ENCODE assay signal across 8 cellular contexts in the genomic region with DNA sequence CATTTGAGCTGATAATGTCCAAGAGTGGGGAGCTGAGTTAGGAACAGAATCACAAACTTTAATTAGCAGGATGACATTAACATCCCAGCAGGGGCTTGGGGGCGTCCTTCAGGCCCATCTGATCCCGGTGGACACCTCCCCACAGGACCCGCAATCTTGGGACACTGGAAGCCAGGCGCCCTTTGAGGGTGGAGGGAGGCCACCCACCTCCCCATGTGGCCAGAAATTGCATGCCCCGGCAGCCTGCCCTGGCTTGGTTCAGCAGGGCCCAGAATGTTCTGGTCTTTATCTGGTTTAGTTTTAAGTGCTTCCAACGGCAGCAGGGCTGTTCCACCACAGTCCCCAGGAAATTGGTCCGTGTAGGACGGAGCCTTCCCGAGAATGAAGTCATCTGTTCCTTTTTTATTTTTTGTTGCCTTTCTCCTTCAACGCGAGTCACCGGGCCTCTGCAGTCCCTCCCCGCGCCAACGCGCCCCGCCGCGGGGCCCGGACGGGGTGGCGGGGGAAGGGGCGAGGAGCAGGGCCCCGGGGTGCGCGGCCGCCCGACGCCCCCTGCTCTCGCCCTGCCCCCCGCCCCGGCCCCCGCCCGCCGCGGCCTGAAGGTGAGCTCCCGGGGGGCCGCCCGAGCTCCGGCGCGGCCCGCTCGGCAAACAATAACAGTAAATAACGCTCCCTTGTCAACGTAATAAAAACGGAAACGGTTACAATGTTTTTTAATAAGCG.
DNase-seq lines count a peak whose midpoint lies in the region; ATAC-seq and TF ChIP-seq lines count a peak whose summit lies in the region.

No MANE protein-coding gene starts in this region.

- H3K4me3 Mint-ChIP-seq in activated CD4-positive, alpha-beta T cell treated with anti-CD3 and anti-CD28 coated beads, Interleukin-2, amount 10 ng/mL, durations not matched to agents 24 days and 14 days = peak overlapping the region; percentile 74
- H3K4me3 Mint-ChIP-seq in effector memory CD8-positive, alpha-beta T cell = peak overlapping the region; percentile 73 to 77

- no peak for ATAC-seq in effector memory CD8-positive, alpha-beta T cell (replicated peaks)

- CTCF ChIA-PET in HEK293 (lab: Yijun Ruan, JAX) = interaction anchor here (0.6 kb wide), 1 partner anchor 43 kb away, joined by 3 read pairs; no protein-coding TSS in a partner anchor

- H3K36me3 Mint-ChIP-seq in activated CD4-positive, alpha-beta T cell treated with anti-CD3 and anti-CD28 coated beads, Interleukin-2, amount 10 ng/mL, durations not matched to agents 24 days and 14 days (ENCODE audit: low read depth) = peaks cover 9% of the 10 kb centered on the region
- H3K36me3 Mint-ChIP-seq in effector memory CD8-positive, alpha-beta T cell (ENCODE audit: insufficient read depth) = peaks cover 70% of the 10 kb centered on the region

- intact Hi-C loops in activated CD4-positive, alpha-beta T cell treated with anti-CD3 and anti-CD28 coated beads, Interleukin-2, amount 10 ng/mL, durations not matched to agents 24 days and 14 days (cut with micrococcal nuclease) = loop anchor here (1.0 to 5.0 kb wide), 6 partner anchors 30 to 237 kb away; partner anchors contain the start of gene NTMT1

- H3K27ac Mint-ChIP-seq in activated CD4-positive, alpha-beta T cell treated with anti-CD3 and anti-CD28 coated beads, Interleukin-2, amount 10 ng/mL, durations not matched to agents 24 days and 14 days = peak overlapping the region; percentile 98
- H3K27ac Mint-ChIP-seq in effector memory CD8-positive, alpha-beta T cell = peak overlapping the region; percentile 88 to 95

- H3K9me3 ChIP-seq in HEK293 (ENCODE audit: control insufficient read depth, insufficient read depth, low read depth, low read length) = no peaks in the 10 kb centered on the region

- H3K4me1 Mint-ChIP-seq in activated CD4-positive, alpha-beta T cell treated with anti-CD3 and anti-CD28 coated beads, Interleukin-2, amount 10 ng/mL, durations not matched to agents 24 days and 14 days = peaks cover 19% of the 10 kb centered on the region
- H3K4me1 Mint-ChIP-seq in effector memory CD8-positive, alpha-beta T cell (ENCODE audit: low read depth in 2 of 2) = peaks cover 17 to 25% of the 10 kb centered on the region in 2 donors

- peaks cover 3% of the 10 kb centered on the region; the same call in 1 of the 2 replicates for H3K4me1 ChIP-seq in HEK293 (ENCODE audit: control insufficient read depth, insufficient read depth, low read length)

- H3K9me3 Mint-ChIP-seq in activated CD4-positive, alpha-beta T cell treated with anti-CD3 and anti-CD28 coated beads, Interleukin-2, amount 10 ng/mL, durations not matched to agents 24 days and 14 days = peaks cover 12% of the 10 kb centered on the region
- H3K9me3 Mint-ChIP-seq in effector memory CD8-positive, alpha-beta T cell = peaks cover 5 to 11% of the 10 kb centered on the region in 2 donors

- no peak for TF ChIP-seq CTCF in HEK293 (tag by site-specific recombination; IDR thresholded peaks at IDR 0.05)

- H3K36me3 ChIP-seq in HEK293 (ENCODE audit: control insufficient read depth in 2 of 2, insufficient read depth in 1 of 2, low read length in 2 of 2) = no peaks in the 10 kb centered on the region

- peak overlapping the region; percentile 41 for H3K4me3 ChIP-seq in HEK293 (ENCODE audit: low read depth, low read length)

- H3K27ac ChIP-seq in HEK293 (ENCODE audit: extremely low read depth, low read depth, low read length) = peak overlapping the region; percentile 81

- POLR2A ChIA-PET in HEK293 (lab: Yijun Ruan, JAX) = interaction anchor here (0.8 to 1.0 kb wide), 2 partner anchors 235 to 236 kb away, joined by 3 read pairs; partner anchors contain the start of gene IER5L

- DNase-seq in GM03348 (ENCODE audit: low spot score) (peak; percentile 80), NCI-H128 (lab: John Stamatoyannopoulos, UW; ENCODE audit: unreplicated experiment) (peak; percentile 18), medulla oblongata (ENCODE audit: extremely low spot score) (peak; percentile 78), ecto neural progenitor cell (ENCODE audit: low spot score) (no peak)
- peak; percentile 89 for DNase-seq in activated CD4-positive, alpha-beta T cell treated with anti-CD3 and anti-CD28 coated beads, Interleukin-2, amount 10 ng/mL, durations not matched to agents 24 days and 14 days
- peak in 2 of 3 experiments; percentile 44 to 52 for DNase-seq in effector memory CD8-positive, alpha-beta T cell
- DNase-seq in stimulated activated CD4-positive, alpha-beta T cell treated with anti-CD3 and anti-CD28 coated beads, TNF-alpha, amount 100 ng/mL, for 24 hours (ENCODE audit: low read depth in 3 of 3) = peak in 2 of 3 experiments; percentile 14 to 35

- no peaks in the 10 kb centered on the region for H3K27me3 Mint-ChIP-seq in activated CD4-positive, alpha-beta T cell treated with anti-CD3 and anti-CD28 coated beads, Interleukin-2, amount 10 ng/mL, durations not matched to agents 24 days and 14 days
- no peaks in the 10 kb centered on the region for H3K27me3 Mint-ChIP-seq in effector memory CD8-positive, alpha-beta T cell

TF ChIP-seq in HEK293, 187 proteins besides CTCF, POLR2A, EP300 and RAD21 (continues in another document):
- TF ChIP-seq ZEB2 (tag by site-specific recombination; IDR thresholded peaks at IDR 0.05) (no peak), ZNF335 (tag by site-specific recombination; conservative IDR thresholded peaks at IDR 0.05) (peak; percentile 76), PRDM10 (tag by site-specific recombination; IDR thresholded peaks at IDR 0.05) (peak; percentile 72), ZNF548 (tag by site-specific recombination; IDR thresholded peaks at IDR 0.05) (no peak), KLF10 (tag by site-specific recombination; IDR thresholded peaks at IDR 0.05) (no peak), ZNF324 (tag by site-specific recombination; IDR thresholded peaks at IDR 0.05) (no peak), YY1 (tag by site-specific recombination; IDR thresholded peaks at IDR 0.05) (no peak), ZNF76 (tag by site-specific recombination; IDR thresholded peaks at IDR 0.05; ENCODE audit: borderline replicate concordance, low read depth) (no peak), ZNF341 (tag by site-specific recombination; IDR thresholded peaks at IDR 0.05; ENCODE audit: low read depth) (peak; percentile 97), WT1 (tag by site-specific recombination; IDR thresholded peaks at IDR 0.05) (peak; percentile 35; the same call in 1 of the 2 replicates), ZBTB10 (tag by site-specific recombination; IDR thresholded peaks at IDR 0.05) (no peak), ZNF248 (tag by site-specific recombination; IDR thresholded peaks at IDR 0.05) (no peak)
- TF ChIP-seq, protein P1, sequence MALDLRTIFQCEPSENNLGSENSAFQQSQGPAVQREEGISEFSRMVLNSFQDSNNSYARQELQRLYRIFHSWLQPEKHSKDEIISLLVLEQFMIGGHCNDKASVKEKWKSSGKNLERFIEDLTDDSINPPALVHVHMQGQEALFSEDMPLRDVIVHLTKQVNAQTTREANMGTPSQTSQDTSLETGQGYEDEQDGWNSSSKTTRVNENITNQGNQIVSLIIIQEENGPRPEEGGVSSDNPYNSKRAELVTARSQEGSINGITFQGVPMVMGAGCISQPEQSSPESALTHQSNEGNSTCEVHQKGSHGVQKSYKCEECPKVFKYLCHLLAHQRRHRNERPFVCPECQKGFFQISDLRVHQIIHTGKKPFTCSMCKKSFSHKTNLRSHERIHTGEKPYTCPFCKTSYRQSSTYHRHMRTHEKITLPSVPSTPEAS (tag by site-specific recombination; IDR thresholded peaks at IDR 0.05) = no peak
